In the genomic region with DNA sequence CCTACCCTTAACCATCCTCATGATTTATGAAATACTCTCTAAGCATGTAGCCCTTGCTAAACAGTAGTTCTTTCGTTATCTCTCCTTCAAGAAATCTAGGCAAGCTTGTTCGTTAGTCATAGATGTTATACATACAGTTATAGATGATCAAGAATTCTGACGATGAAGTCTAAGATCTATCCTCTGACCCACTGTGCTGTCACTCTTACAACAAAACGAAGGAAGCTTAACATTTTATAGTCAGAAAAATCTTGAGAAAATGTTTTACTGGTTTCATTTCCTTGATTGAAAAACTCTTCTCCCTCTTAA, we compare ENCODE assay signal across 11 cellular contexts.
A peak's percentile ranks its signal among the peaks of the same experiment; 100 is the strongest.
DNase-seq lines count a peak whose midpoint lies in the region; ATAC-seq and TF ChIP-seq lines count a peak whose summit lies in the region.
"Had no signal": no experiment of that assay in that cellular context is flagged by ENCODE, and none has a peak within 500 bp of the region (broad histone marks: within the 10 kb centered on the region; RNA-seq: fewer than 3 reads in every experiment).

No MANE protein-coding gene starts in this region.

- peak overlapping the region; percentile 5 for H3K27ac Mint-ChIP-seq in activated CD4-positive, alpha-beta T cell treated with anti-CD3 and anti-CD28 coated beads, Interleukin-2, amount 10 ng/mL, durations not matched to agents 24 days and 14 days
- H3K27ac Mint-ChIP-seq in stimulated activated naive CD8-positive, alpha-beta T cell treated with anti-CD3 and anti-CD28 coated beads, Interleukin-15, Interleukin-2, amounts not matched to agents 100 ng/mL and 50 ng/mL, for 24 hours: peak overlapping the region; percentile 47

- intact Hi-C loops in activated CD4-positive, alpha-beta T cell treated with anti-CD3 and anti-CD28 coated beads, Interleukin-2, amount 10 ng/mL, durations not matched to agents 24 days and 14 days (cut with micrococcal nuclease): loop anchor here (2.0 kb wide), 1 partner anchor 14 kb away; no protein-coding TSS in a partner anchor

- H3K27me3 ChIP-seq in fibroblast of lung (ENCODE audit: control insufficient read depth, insufficient read depth, low read length): no peaks in the 10 kb centered on the region

- ATAC-seq in HG02798 (IDR thresholded peaks at IDR 0.05; ENCODE audit: poor library complexity, unreplicated experiment): no peak

- no peaks in the 10 kb centered on the region for H3K9me3 ChIP-seq in SK-N-MC (ENCODE audit: low read depth, low read length)
- no peaks in the 10 kb centered on the region for H3K9me3 ChIP-seq in fibroblast of lung (ENCODE audit: control insufficient read depth, insufficient read depth, low read depth, low read length)

- peaks cover 2% of the 10 kb centered on the region for H3K4me1 ChIP-seq in fibroblast of lung (ENCODE audit: control insufficient read depth, extremely low read depth, insufficient read depth, low read length)

- H3K36me3 ChIP-seq in SK-N-MC (ENCODE audit: insufficient read depth, low read length) (no peaks in the 10 kb centered on the region), fibroblast of lung (ENCODE audit: control insufficient read depth, insufficient read depth, low read length) (no peaks in the 10 kb centered on the region)

- H3K27ac ChIP-seq in SK-N-MC (peak overlapping the region; percentile 67), fibroblast of lung (ENCODE audit: insufficient read depth, low read length) (no peak overlapping the region)

- H3K9ac ChIP-seq in SK-N-MC (ENCODE audit: insufficient read length) (no peak overlapping the region), fibroblast of lung (ENCODE audit: insufficient read depth, low read length) (no peak overlapping the region)

- H3K9me3 Mint-ChIP-seq in activated CD4-positive, alpha-beta T cell treated with anti-CD3 and anti-CD28 coated beads, Interleukin-2, amount 10 ng/mL, durations not matched to agents 24 days and 14 days: no peaks in the 10 kb centered on the region
- no peaks in the 10 kb centered on the region for H3K9me3 Mint-ChIP-seq in stimulated activated naive CD8-positive, alpha-beta T cell treated with anti-CD3 and anti-CD28 coated beads, Interleukin-15, Interleukin-2, amounts not matched to agents 100 ng/mL and 50 ng/mL, for 24 hours

- H3K27me3 Mint-ChIP-seq in activated CD4-positive, alpha-beta T cell treated with anti-CD3 and anti-CD28 coated beads, Interleukin-2, amount 10 ng/mL, durations not matched to agents 24 days and 14 days: no peaks in the 10 kb centered on the region
- no peaks in the 10 kb centered on the region for H3K27me3 Mint-ChIP-seq in stimulated activated naive CD8-positive, alpha-beta T cell treated with anti-CD3 and anti-CD28 coated beads, Interleukin-15, Interleukin-2, amounts not matched to agents 100 ng/mL and 50 ng/mL, for 24 hours

- peaks cover 3% of the 10 kb centered on the region for H3K36me3 Mint-ChIP-seq in activated CD4-positive, alpha-beta T cell treated with anti-CD3 and anti-CD28 coated beads, Interleukin-2, amount 10 ng/mL, durations not matched to agents 24 days and 14 days (ENCODE audit: low read depth)
- peaks cover 5% of the 10 kb centered on the region for H3K36me3 Mint-ChIP-seq in stimulated activated naive CD8-positive, alpha-beta T cell treated with anti-CD3 and anti-CD28 coated beads, Interleukin-15, Interleukin-2, amounts not matched to agents 100 ng/mL and 50 ng/mL, for 24 hours (ENCODE audit: low read depth)

- peaks cover 38% of the 10 kb centered on the region for H3K4me1 Mint-ChIP-seq in activated CD4-positive, alpha-beta T cell treated with anti-CD3 and anti-CD28 coated beads, Interleukin-2, amount 10 ng/mL, durations not matched to agents 24 days and 14 days
- peaks cover 61% of the 10 kb centered on the region for H3K4me1 Mint-ChIP-seq in stimulated activated naive CD8-positive, alpha-beta T cell treated with anti-CD3 and anti-CD28 coated beads, Interleukin-15, Interleukin-2, amounts not matched to agents 100 ng/mL and 50 ng/mL, for 24 hours (ENCODE audit: low read depth)

- DNase-seq in activated CD4-positive, alpha-beta T cell treated with anti-CD3 and anti-CD28 coated beads, Interleukin-2, amount 10 ng/mL, durations not matched to agents 24 days and 14 days: no peak
- DNase-seq in activated CD4-positive, alpha-beta T cell treated with anti-CD3 and anti-CD28 coated beads, Interleukin-2, amount 50 U/mL, for 4 hours: no peak
- DNase-seq in SK-N-MC (ENCODE audit: low read depth, low spot score) (no peak), fibroblast of lung (ENCODE audit: low read depth in 2 of 2) (peak in 1 of 2 donors; percentile 16), medulla oblongata (ENCODE audit: extremely low spot score) (no peak)
- no peak for DNase-seq in activated effector memory CD4-positive, alpha-beta T cell treated with Interleukin-2 at 50 U/mL for 16 hours
- DNase-seq: effector memory CD4-positive, alpha-beta T cell; H7; NCI-H774 had no signal

- H2AFZ ChIP-seq in fibroblast of lung (ENCODE audit: low read length): no peak overlapping the region

- no peak for TF ChIP-seq CTCF in fibroblast of lung (conservative IDR thresholded peaks at IDR 0.05 in 1 of 2, IDR thresholded peaks at IDR 0.05 in 1 of 2; ENCODE audit: low read depth in 1 of 2, low read length in 2 of 2)

- H3K4me3 ChIP-seq in SK-N-MC: peak overlapping the region; percentile 10; the same call in 1 of the 2 replicates
- H3K4me3 ChIP-seq in fibroblast of lung (replicated peaks in 1 of 4; ENCODE audit: control extremely low read depth in 1 of 4, insufficient read depth in 1 of 4, low read depth in 3 of 4, low read length in 4 of 4): no peak overlapping the region

- peak overlapping the region; percentile 42 for H3K4me2 ChIP-seq in fibroblast of lung (ENCODE audit: extremely low read depth, insufficient read depth, low read length)

- H3K79me2 ChIP-seq in fibroblast of lung (ENCODE audit: control insufficient read depth, insufficient read depth, low read length): no peaks in the 10 kb centered on the region

- H3K4me3 Mint-ChIP-seq in activated CD4-positive, alpha-beta T cell treated with anti-CD3 and anti-CD28 coated beads, Interleukin-2, amount 10 ng/mL, durations not matched to agents 24 days and 14 days: peak overlapping the region; percentile 22
- peak overlapping the region; percentile 27 for H3K4me3 Mint-ChIP-seq in stimulated activated naive CD8-positive, alpha-beta T cell treated with anti-CD3 and anti-CD28 coated beads, Interleukin-15, Interleukin-2, amounts not matched to agents 100 ng/mL and 50 ng/mL, for 24 hours

- peaks cover 2% of the 10 kb centered on the region for H4K20me1 ChIP-seq in fibroblast of lung (ENCODE audit: control insufficient read depth, extremely low read depth, insufficient read depth, low read length)
